8 cellular contexts compared by ENCODE assay signal in the genomic region with DNA sequence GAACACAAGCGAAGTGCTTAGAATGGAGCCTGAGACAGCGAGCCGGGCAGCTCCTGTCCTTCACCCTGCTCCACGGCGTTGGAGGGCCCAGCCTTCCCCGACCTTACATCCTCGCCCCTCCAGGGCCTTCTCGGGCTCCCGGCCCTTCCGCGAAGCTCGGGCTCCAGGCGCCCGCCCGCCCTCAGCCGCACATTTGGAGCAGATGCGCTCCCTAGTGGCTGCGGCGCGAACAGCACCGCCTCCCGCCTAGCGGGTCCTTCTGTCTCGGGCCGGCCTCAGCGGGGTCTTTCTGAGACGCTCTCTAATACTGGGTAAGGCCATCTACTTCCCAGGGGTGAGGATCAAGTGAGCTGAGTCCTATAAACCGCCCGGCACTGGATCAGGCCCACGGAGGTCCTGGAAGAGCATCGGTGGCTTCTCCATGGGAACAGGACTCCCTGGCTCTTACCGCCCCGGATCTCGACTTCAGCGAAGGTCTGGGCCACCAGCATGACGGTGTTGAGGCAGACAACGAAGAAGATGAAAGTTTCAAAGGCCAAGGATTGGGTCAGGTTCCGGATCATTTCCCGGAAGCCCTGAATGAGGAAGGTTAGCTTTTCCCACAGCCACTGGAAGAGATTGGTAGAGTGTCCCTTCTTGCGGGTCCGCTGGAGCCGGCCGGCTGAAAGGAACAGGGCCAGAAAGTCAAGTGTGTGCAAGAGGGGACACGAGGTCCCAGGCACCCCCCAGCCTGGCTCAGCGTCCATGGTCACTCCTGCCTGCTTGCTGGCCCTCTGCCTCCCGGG. TPM values are rescaled to one million over a fixed set of nuclear protein-coding genes. Genes with fewer than 3 reads are reported as not detected.
A peak's percentile ranks its signal among the peaks of the same experiment; 100 is the strongest.
DNase-seq lines count a peak whose midpoint lies in the region; ATAC-seq and TF ChIP-seq lines count a peak whose summit lies in the region.

No MANE protein-coding gene starts in this region.

- peaks cover 27% of the 10 kb centered on the region for H3K4me1 Mint-ChIP-seq in Calu3 (ENCODE audit: low read depth, unreplicated experiment)

- no peaks in the 10 kb centered on the region for H4K20me1 ChIP-seq in osteoblast (ENCODE audit: insufficient read depth, low read length)

- H2AFZ ChIP-seq in osteoblast (ENCODE audit: low read length): peak overlapping the region; percentile 95

- BruUV-seq in Calu3 (replicated peaks; lab: Mats Ljungman, UMichigan): no TSS peak

- H3K4me2 ChIP-seq in osteoblast (ENCODE audit: insufficient read depth, low read length): peak overlapping the region; percentile 90

- no peaks in the 10 kb centered on the region for H3K79me2 ChIP-seq in osteoblast (ENCODE audit: insufficient read depth, low read length)

- H3K36me3 ChIP-seq in HUES64 (ENCODE audit: insufficient read depth, low read length) (no peaks in the 10 kb centered on the region), osteoblast (ENCODE audit: insufficient read depth, low read length) (no peaks in the 10 kb centered on the region), suprapubic skin (no peaks in the 10 kb centered on the region)

- POLR2A ChIA-PET in RWPE1 (lab: Yijun Ruan, JAX; ENCODE audit: low non-redundant PET): interaction anchor here (1.0 kb wide), 2 partner anchors 20 to 138 kb away, joined by 3 to 4 read pairs; a partner anchor contains a TSS

- DNase-seq in Calu3: peak; percentile 84
- DNase-seq in RWPE1 (ENCODE audit: low spot score): peak; percentile 73
- peak; percentile 63 for DNase-seq in activated effector memory CD4-positive, alpha-beta T cell treated with Interleukin-2 at 50 U/mL for 16 hours
- DNase-seq in foreskin keratinocyte: peak in 1 of 2 donors; percentile 27
- DNase-seq in osteoblast (ENCODE audit: insufficient read length, low spot score, missing footprints): peak; percentile 98
- DNase-seq in suprapubic skin (ENCODE audit: low spot score in 2 of 2): peak in 1 of 2 donors; percentile 84

- H3K36me3 Mint-ChIP-seq in Calu3 (ENCODE audit: insufficient read depth, unreplicated experiment): peaks cover 9% of the 10 kb centered on the region

- TF ChIP-seq POLR2A in suprapubic skin (IDR thresholded peaks at IDR 0.05) (no peak), GM18505 (IDR thresholded peaks at IDR 0.05; ENCODE audit: borderline replicate concordance, extremely low read depth, insufficient read depth, insufficient read length) (no peak)

- no peaks in the 10 kb centered on the region for H3K9me3 Mint-ChIP-seq in Calu3 (ENCODE audit: low read depth, unreplicated experiment)

- peaks cover 15% of the 10 kb centered on the region for H3K27me3 ChIP-seq in HUES64 (ENCODE audit: insufficient read depth, low read length)
- H3K27me3 ChIP-seq in foreskin keratinocyte: peaks cover 6% of the 10 kb centered on the region
- no peaks in the 10 kb centered on the region for H3K27me3 ChIP-seq in osteoblast (ENCODE audit: insufficient read depth, low read length)
- H3K27me3 ChIP-seq in suprapubic skin: peaks cover 10% of the 10 kb centered on the region

- H3K27ac ChIP-seq in HUES64 (ENCODE audit: low read depth, low read length): no peak overlapping the region
- no peak overlapping the region for H3K27ac ChIP-seq in RWPE1
- no peak overlapping the region for H3K27ac ChIP-seq in foreskin keratinocyte
- H3K27ac ChIP-seq in osteoblast (ENCODE audit: low read depth, low read length): no peak overlapping the region
- H3K27ac ChIP-seq in suprapubic skin: no peak overlapping the region

- H3K4me1 ChIP-seq in HUES64 (ENCODE audit: insufficient read depth, low read length): no peaks in the 10 kb centered on the region
- H3K4me1 ChIP-seq in foreskin keratinocyte: no peaks in the 10 kb centered on the region
- peaks cover 17% of the 10 kb centered on the region for H3K4me1 ChIP-seq in osteoblast (ENCODE audit: insufficient read depth, low read length)
- peaks cover 9% of the 10 kb centered on the region for H3K4me1 ChIP-seq in suprapubic skin

- ATAC-seq in foreskin keratinocyte (peak; percentile 61), GM18505 (IDR thresholded peaks at IDR 0.05; ENCODE audit: unreplicated experiment) (no peak)

- CTCF ChIA-PET in Calu3 (lab: Charles Lee): interaction anchor here (0.6 to 2.7 kb wide), 10 partner anchors 9 to 163 kb away, joined by 3 to 16 read pairs (median 4); a partner anchor contains a TSS
- CTCF ChIA-PET in RWPE1 (lab: Yijun Ruan, JAX): interaction anchor here (0.5 to 2.5 kb wide), 23 partner anchors 9 to 777 kb away, joined by 3 to 14 read pairs (median 4); a partner anchor contains a TSS

- no peaks in the 10 kb centered on the region for H3K9me3 ChIP-seq in HUES64 (ENCODE audit: insufficient read depth, low read depth, low read length)
- H3K9me3 ChIP-seq in osteoblast (ENCODE audit: low read depth, low read length): no peaks in the 10 kb centered on the region
- H3K9me3 ChIP-seq in suprapubic skin: no peaks in the 10 kb centered on the region

- intact Hi-C loops in Calu3 (cut with micrococcal nuclease; ENCODE audit: unreplicated experiment): no loop called here

- no peak for TF ChIP-seq EP300 in suprapubic skin (IDR thresholded peaks at IDR 0.05)

- H3K9ac ChIP-seq in HUES64 (ENCODE audit: low read depth, low read length): no peak overlapping the region

- WGBS in HUES64: 33% methylated on average over 46 of the region's 46 CpGs
- WGBS in suprapubic skin: 21% methylated on average over 40 of the region's 46 CpGs

- peak; percentile 92 for TF ChIP-seq CTCF in Calu3 (IDR thresholded peaks at IDR 0.05; ENCODE audit: unreplicated experiment)
- peak; percentile 95 for TF ChIP-seq CTCF in RWPE1 (conservative IDR thresholded peaks at IDR 0.05; ENCODE audit: low read depth)
- TF ChIP-seq CTCF in foreskin keratinocyte (conservative IDR thresholded peaks at IDR 0.05): peak; percentile 91
- peak; percentile 78 for TF ChIP-seq CTCF in osteoblast (IDR thresholded peaks at IDR 0.05; ENCODE audit: extremely low read depth, low read depth, low read length)
- peak; percentile 72 to 97 for TF ChIP-seq CTCF in suprapubic skin (IDR thresholded peaks at IDR 0.05)

- H3K4me3 ChIP-seq in HUES64 (ENCODE audit: low read length): peak overlapping the region; percentile 21; the same call in 1 of the 2 replicates
- peak overlapping the region; percentile 68 for H3K4me3 ChIP-seq in osteoblast (ENCODE audit: insufficient read depth, low read length)
- peak overlapping the region; percentile 21 for H3K4me3 ChIP-seq in suprapubic skin

- peak overlapping the region; percentile 64 for H3K4me3 Mint-ChIP-seq in Calu3 (ENCODE audit: low read depth, unreplicated experiment)

- H3K27ac Mint-ChIP-seq in Calu3 (ENCODE audit: unreplicated experiment): peak overlapping the region; percentile 70

- H3K27me3 Mint-ChIP-seq in Calu3 (ENCODE audit: unreplicated experiment): peaks cover 23% of the 10 kb centered on the region

RNA-seq across cellular contexts. Expression of a gene that starts 3.7 kb away (rescaled TPM):
- total RNA-seq in Calu3 (2022): 1.0 and 2.6 TPM in 2 replicates
- not detected for polyA plus RNA-seq in HUES64 (2013, experiment 1 of 2)
- not detected for polyA plus RNA-seq in HUES64 (2013, experiment 2 of 2)
- total RNA-seq in foreskin keratinocyte: not detected in 2 replicates
- not detected in 2 replicates for polyA plus RNA-seq in foreskin keratinocyte
- total RNA-seq in osteoblast: not detected in 2 replicates
- total RNA-seq in suprapubic skin: not detected

RNA-seq across cellular contexts. Expression of a gene that starts 10.8 kb away (rescaled TPM):
- total RNA-seq in Calu3 (2022) (21.5 and 27.2 TPM in 2 replicates), foreskin keratinocyte (0.28 and 0.82 TPM in 2 replicates), osteoblast (1.8 and 2.9 TPM in 2 replicates), suprapubic skin (1,000 to 10,000 TPM in 2 of 4 donors, 100 to 1,000 TPM in 1, 10 to 100 TPM in 1; 48.8 to 2,556 (median 968) TPM)
- not detected for polyA plus RNA-seq in HUES64 (2013, experiment 1 of 2)
- not detected for polyA plus RNA-seq in HUES64 (2013, experiment 2 of 2)
- polyA plus RNA-seq in foreskin keratinocyte: 0.25 and 0.78 TPM in 2 replicates

RNA-seq across cellular contexts. Expression of a gene that starts 20.3 kb away (rescaled TPM):
- total RNA-seq in Calu3 (2022): 248 and 266 TPM in 2 replicates
- 166 TPM for polyA plus RNA-seq in HUES64 (2013, experiment 1 of 2)
- 207 TPM for polyA plus RNA-seq in HUES64 (2013, experiment 2 of 2)
- 72.7 and 118 TPM in 2 replicates for total RNA-seq in foreskin keratinocyte
- polyA plus RNA-seq in foreskin keratinocyte: 267 and 278 TPM in 2 replicates
- 14.5 and 14.7 TPM in 2 replicates for total RNA-seq in osteoblast
- total RNA-seq in suprapubic skin: 10 to 100 TPM; 32.1 to 54.2 (median 42.6) TPM

RNA-seq across cellular contexts. Expression of a gene that starts 20.6 kb away (rescaled TPM):
- total RNA-seq in Calu3 (2022) (55.1 and 61.1 TPM in 2 replicates), foreskin keratinocyte (40.6 and 42.4 TPM in 2 replicates), osteoblast (28.6 and 31.2 TPM in 2 replicates), suprapubic skin (10 to 100 TPM; 51.8 to 61.6 (median 55.9) TPM)
- polyA plus RNA-seq in HUES64 (2013, experiment 1 of 2): 22.7 TPM
- 18.8 TPM for polyA plus RNA-seq in HUES64 (2013, experiment 2 of 2)
- polyA plus RNA-seq in foreskin keratinocyte: 26.9 and 33.3 TPM in 2 replicates

RNA-seq across cellular contexts. Expression of a gene that starts 26.4 kb away (rescaled TPM):
- total RNA-seq in Calu3 (2022) (not detected in 2 replicates), foreskin keratinocyte (not detected in 2 replicates), osteoblast (not detected in 2 replicates), suprapubic skin (not detected)
- 14.0 TPM for polyA plus RNA-seq in HUES64 (2013, experiment 1 of 2)
- 16.0 TPM for polyA plus RNA-seq in HUES64 (2013, experiment 2 of 2)
- polyA plus RNA-seq in foreskin keratinocyte: not detected in 2 replicates
